Comparison of ENCODE assay signal across 24 cellular contexts in the genomic region with DNA sequence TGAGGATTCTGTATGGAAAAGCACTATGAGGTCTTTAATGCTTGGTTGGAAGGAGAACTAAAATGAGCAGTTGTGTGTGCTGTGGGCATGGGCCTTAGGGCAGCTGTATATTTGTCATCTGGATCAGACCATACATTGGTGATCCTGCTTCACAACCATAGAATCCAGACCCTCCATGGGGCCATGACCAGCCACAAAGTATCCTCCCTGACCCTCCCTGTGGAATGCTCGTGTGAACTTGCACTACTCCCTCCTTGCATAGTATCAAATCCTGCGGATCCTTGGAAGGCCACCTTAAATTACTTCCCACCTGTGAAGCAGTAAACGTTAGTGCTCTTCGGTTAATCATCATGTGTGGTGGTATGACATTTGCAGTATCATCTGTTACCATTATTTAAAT.
A peak's percentile ranks its signal among the peaks of the same experiment; 100 is the strongest.
DNase-seq lines count a peak whose midpoint lies in the region; ATAC-seq and TF ChIP-seq lines count a peak whose summit lies in the region.
"Had no signal": no experiment of that assay in that cellular context is flagged by ENCODE, and none has a peak within 500 bp of the region (broad histone marks: within the 10 kb centered on the region; RNA-seq: fewer than 3 reads in every experiment).

No MANE protein-coding gene starts in this region.

- H3K27me3 Mint-ChIP-seq in H9 (ENCODE audit: low read depth): no peaks in the 10 kb centered on the region

- H2BK120ac ChIP-seq in H9 (ENCODE audit: low read depth, low read length, poor library complexity, severe bottlenecking) (no peak overlapping the region), trophoblast cell (ENCODE audit: insufficient read depth, low read length, poor library complexity) (no peak overlapping the region)

- H3K23me2 ChIP-seq in H9 (ENCODE audit: insufficient read length, low read depth, low read length, poor library complexity, severe bottlenecking): no peaks in the 10 kb centered on the region

- H3K4me3 Mint-ChIP-seq in H9: no peak overlapping the region; a peak in 1 of 5 replicates
- H3K4me3 Mint-ChIP-seq: CD8-positive, alpha-beta T cell; HFFc6 had no signal

- WGBS in H9 (ENCODE audit: extremely low coverage, insufficient read length, low lambda C conversion rate): no CpG with 5 or more reads among the region's 4 CpGs
- no CpG with 5 or more reads among the region's 4 CpGs for WGBS in trophoblast cell (ENCODE audit: extremely low coverage, insufficient coverage, insufficient read length)

- in situ Hi-C loops in Panc1 (cut with HindIII; ENCODE audit: low pct_unique_long_range_greater_than_20kb, low sequenced_read_pairs): no loop called here

- H3K79me1 ChIP-seq in H9 (ENCODE audit: insufficient read depth, low read depth, low read length, poor library complexity, severe bottlenecking) (no peaks in the 10 kb centered on the region), trophoblast cell (ENCODE audit: low read length) (peaks cover 2% of the 10 kb centered on the region)

- no peak for DNase-seq in H9
- DNase-seq in Panc1 (ENCODE audit: low read depth, low spot score): no peak
- peak; percentile 21 for DNase-seq in left kidney (ENCODE audit: low read depth, low spot score)
- no peak for DNase-seq in trophoblast cell
- DNase-seq in GF-D8 (lab: John Stamatoyannopoulos, UW): no peak
- no peak for DNase-seq in activated effector memory CD4-positive, alpha-beta T cell treated with anti-CD3 and anti-CD28 coated beads, Interleukin-2, amount 50 U/mL, for 16 hours
- DNase-seq in CD1c-positive myeloid dendritic cell (ENCODE audit: extremely low spot score): no peak
- DNase-seq: C1 segment of cervical spinal cord; Caco-2; CD8-positive, alpha-beta T cell; H7; HFFc6; Kasumi-1; NCI-H1092 treated with DMSO at 0.1 percent for 48 hours; NCI-H1436; NCI-H187; NCI-H524; NCI-H748 treated with DMSO at 0.1 percent for 48 hours; SJCRH30 had no signal

- H4K12ac ChIP-seq in trophoblast cell (ENCODE audit: low read depth, low read length): no peak overlapping the region

- H3K9me3 ChIP-seq in H9 (ENCODE audit: control insufficient read depth, low read depth, low read length) (no peaks in the 10 kb centered on the region), Panc1 (ENCODE audit: control insufficient read depth, insufficient read depth, low read depth, low read length) (no peaks in the 10 kb centered on the region), trophoblast cell (ENCODE audit: insufficient read depth, low read depth, low read length) (no peaks in the 10 kb centered on the region)
- H3K9me3 ChIP-seq: A549, Caco-2, SJCRH30 had no signal

- BruUV-seq in Panc1 (replicated peaks; lab: Mats Ljungman, UMichigan): no TSS peak

- H3K79me2 ChIP-seq in H9 (ENCODE audit: insufficient read depth, low read length): peaks cover 56% of the 10 kb centered on the region; the same call in 1 of the 2 replicates
- H3K79me2 ChIP-seq in trophoblast cell (ENCODE audit: control insufficient read depth, insufficient read depth, low read length, poor library complexity): peaks cover 2% of the 10 kb centered on the region

- H3T11ph ChIP-seq in H9 (ENCODE audit: low read length): no peak overlapping the region

- H2BK12ac ChIP-seq in H9 (ENCODE audit: insufficient read length, low read depth, low read length): no peak overlapping the region
- H2BK12ac ChIP-seq in trophoblast cell (ENCODE audit: low read length): no peak overlapping the region

- H3K27me3 ChIP-seq in H9 (ENCODE audit: insufficient read depth, low read length) (no peaks in the 10 kb centered on the region), Panc1 (ENCODE audit: control insufficient read depth, insufficient read depth, low read length) (no peaks in the 10 kb centered on the region), trophoblast cell (ENCODE audit: insufficient read depth, low read length) (no peaks in the 10 kb centered on the region)
- H3K27me3 ChIP-seq: SJCRH30 had no signal

- no peak overlapping the region for H2BK20ac ChIP-seq in H9 (ENCODE audit: low read depth, low read length, poor library complexity, severe bottlenecking)

- H2AK5ac ChIP-seq in H9 (ENCODE audit: insufficient read length, low read length): no peak overlapping the region
- H2AK5ac ChIP-seq in trophoblast cell (ENCODE audit: low read length): no peak overlapping the region

- POLR2A ChIA-PET in Panc1 (lab: Charles Lee): no interaction called here

- H3K56ac ChIP-seq in H9 (ENCODE audit: insufficient read length, low read depth, low read length): no peak overlapping the region

- no peak overlapping the region for H3K4ac ChIP-seq in H9 (ENCODE audit: low read depth, low read length)
- peak overlapping the region; percentile 8 for H3K4ac ChIP-seq in trophoblast cell (ENCODE audit: low read depth, low read length)

- intact Hi-C loops in Panc1 (cut with micrococcal nuclease; ENCODE audit: unreplicated experiment): no loop called here

- H3K23ac ChIP-seq in H9 (ENCODE audit: insufficient read length, low read depth, low read length) (no peak overlapping the region), trophoblast cell (ENCODE audit: low read length) (no peak overlapping the region)

- H2BK5ac ChIP-seq in H9 (ENCODE audit: insufficient read length, low read length) (no peak overlapping the region), trophoblast cell (ENCODE audit: low read depth, low read length, poor library complexity) (no peak overlapping the region)

- ATAC-seq in Panc1: peak; percentile 43; the same call in 1 of the 2 replicates
- ATAC-seq: A549; CD8-positive, alpha-beta T cell; GM12878; HepG2; SK-N-SH treated with all-trans-retinoic acid at 6 μM for 48 hours had no signal

- H3K27ac Mint-ChIP-seq in H9: peak overlapping the region; percentile 2 to 94 (median 12); a peak in 4 of 7 replicates
- H3K27ac Mint-ChIP-seq: CD8-positive, alpha-beta T cell; HFFc6 had no signal

- H3K27ac ChIP-seq in H9 (ENCODE audit: insufficient read length, low read depth, low read length): no peak overlapping the region
- no peak overlapping the region for H3K27ac ChIP-seq in Panc1 (ENCODE audit: low read length)
- no peak overlapping the region for H3K27ac ChIP-seq in trophoblast cell (ENCODE audit: low read depth, low read length)
- H3K27ac ChIP-seq: A549, SJCRH30 had no signal

- H4K8ac ChIP-seq in H9 (replicated peaks; ENCODE audit: insufficient read length, low read depth, low read length) (no peak overlapping the region), trophoblast cell (ENCODE audit: low read depth, low read length) (no peak overlapping the region)

- TF ChIP-seq CTCF in H9 (conservative IDR thresholded peaks at IDR 0.05): no peak
- TF ChIP-seq CTCF in Panc1 (IDR thresholded peaks at IDR 0.05): no peak

- H2BK15ac ChIP-seq in H9 (ENCODE audit: low read depth, low read length): no peak overlapping the region

- H4K91ac ChIP-seq in H9 (ENCODE audit: insufficient read length, low read depth, low read length) (no peak overlapping the region), trophoblast cell (ENCODE audit: low read depth, low read length) (no peak overlapping the region)

- H3K14ac ChIP-seq in H9 (ENCODE audit: insufficient read depth, low read length) (no peak overlapping the region), trophoblast cell (ENCODE audit: low read length) (no peak overlapping the region)

- H2AFZ ChIP-seq in H9 (ENCODE audit: low read length) (no peak overlapping the region), trophoblast cell (ENCODE audit: insufficient read depth, low read length, poor library complexity) (no peak overlapping the region)

- H3K9ac ChIP-seq in H9 (ENCODE audit: extremely low read depth, insufficient read length, low read length) (no peak overlapping the region), trophoblast cell (ENCODE audit: low read length) (no peak overlapping the region)

- no peaks in the 10 kb centered on the region for H3K9me3 Mint-ChIP-seq in H9
- H3K9me3 Mint-ChIP-seq: CD8-positive, alpha-beta T cell; HFFc6 had no signal

- no peaks in the 10 kb centered on the region for H3K36me3 ChIP-seq in Panc1 (ENCODE audit: control insufficient read depth, insufficient read depth, low read length)
- peaks cover 0 to 3% of the 10 kb centered on the region in 2 experiments for H3K36me3 ChIP-seq in trophoblast cell (ENCODE audit: control insufficient read depth in 1 of 2, insufficient read depth in 2 of 2, low read length in 2 of 2)
- H3K36me3 ChIP-seq: SJCRH30 had no signal

- H3K36me3 Mint-ChIP-seq in H9 (ENCODE audit: insufficient read depth in 1 of 3, low read depth in 3 of 3): no peaks in the 10 kb centered on the region
- H3K36me3 Mint-ChIP-seq: CD8-positive, alpha-beta T cell had no signal

- H3K4me1 Mint-ChIP-seq in H9: peaks cover 51 to 53% of the 10 kb centered on the region in 2 experiments

- H3K18ac ChIP-seq in H9 (ENCODE audit: insufficient read length, low read depth, low read length): no peak overlapping the region
- no peak overlapping the region for H3K18ac ChIP-seq in trophoblast cell (ENCODE audit: low read length)

- H3K4me1 ChIP-seq in H9 (ENCODE audit: insufficient read depth, low read length) (peaks cover 12% of the 10 kb centered on the region; the same call in 1 of the 2 replicates), Panc1 (ENCODE audit: control insufficient read depth, insufficient read depth, low read length) (no peaks in the 10 kb centered on the region), trophoblast cell (ENCODE audit: control insufficient read depth in 1 of 2, insufficient read depth in 2 of 2, low read length in 2 of 2) (peaks cover 5 to 11% of the 10 kb centered on the region in 2 experiments)
- H3K4me1 ChIP-seq: Caco-2, SJCRH30 had no signal

- H4K20me1 ChIP-seq in H9 (ENCODE audit: control insufficient read depth, insufficient read depth, insufficient read length): no peaks in the 10 kb centered on the region

- no peak overlapping the region for H3K4me2 ChIP-seq in H9 (ENCODE audit: insufficient read depth, insufficient read length, low read length)
- no peak overlapping the region for H3K4me2 ChIP-seq in trophoblast cell (ENCODE audit: low read length)
- H3K4me2 ChIP-seq: A549 had no signal

- CTCF ChIA-PET in Panc1 (lab: Charles Lee): no interaction called here

- H3K4me3 ChIP-seq in Panc1 (ENCODE audit: low read depth in 2 of 2, low read length in 2 of 2): no peak overlapping the region
- no peak overlapping the region for H3K4me3 ChIP-seq in trophoblast cell (ENCODE audit: low read depth, low read length)
- H3K4me3 ChIP-seq: A549, GM12878, K562, SJCRH30 had no signal

- H4K5ac ChIP-seq in H9 (ENCODE audit: insufficient read length, low read depth, low read length): no peak overlapping the region
